Comparison of ENCODE assay signal across 22 cellular contexts in genomic region chrX:153585827-153586226, GRCh38. TPM values are rescaled to one million over a fixed set of nuclear protein-coding genes. Genes with fewer than 3 reads are reported as not detected.
DNase-seq lines count a peak whose midpoint lies in the region; ATAC-seq lines count a peak whose summit lies in the region.
"Had no signal": no experiment of that assay in that cellular context is flagged by ENCODE, and none has a peak within 500 bp of the region (broad histone marks: within the 10 kb centered on the region; RNA-seq: fewer than 3 reads in every experiment).

No MANE protein-coding gene starts in this region.

- H3K27me3 Mint-ChIP-seq in activated T-cell treated with anti-CD3 and anti-CD28 coated beads, Interleukin-2, amount 50 U/mL, for 72 hours (ENCODE audit: low read depth), result peaks cover 8% of the 10 kb centered on the region
- H3K27me3 Mint-ChIP-seq in stimulated activated naive CD8-positive, alpha-beta T cell treated with anti-CD3 and anti-CD28 coated beads, Interleukin-15, Interleukin-2, amounts not matched to agents 100 ng/mL and 50 ng/mL, for 24 hours, result no peaks in the 10 kb centered on the region
- H3K27me3 Mint-ChIP-seq in central memory CD8-positive, alpha-beta T cell, result no peaks in the 10 kb centered on the region
- H3K27me3 Mint-ChIP-seq in stimulated activated memory B cell treated with anti-CD40 and anti-IgM and Interleukin-4, amounts not matched to agents 10 μg/mL and 1 μg/mL and 100 μg/mL, for 72 hours, result no peaks in the 10 kb centered on the region
- no peaks in the 10 kb centered on the region for H3K27me3 Mint-ChIP-seq in activated T-helper 2 cell treated with anti-CD3 and anti-CD28 coated beads, Interferon-gamma antibody, Interleukin-2, Interleukin-4, amounts not matched to agents 10 μg/mL and 5 μg/mL and 100 μg/mL, durations not matched to agents 14 hours and 24 hours and 36 hours (ENCODE audit: low read depth)
- H3K27me3 Mint-ChIP-seq: CD4-positive, alpha-beta T cell had no signal

- peaks cover 1 to 5% of the 10 kb centered on the region in 2 donors for H3K36me3 Mint-ChIP-seq in activated T-cell treated with anti-CD3 and anti-CD28 coated beads, Interleukin-2, amount 50 U/mL, for 72 hours (ENCODE audit: insufficient read depth in 2 of 2)
- peaks cover 5% of the 10 kb centered on the region for H3K36me3 Mint-ChIP-seq in stimulated activated naive CD8-positive, alpha-beta T cell treated with anti-CD3 and anti-CD28 coated beads, Interleukin-15, Interleukin-2, amounts not matched to agents 100 ng/mL and 50 ng/mL, for 24 hours (ENCODE audit: low read depth)
- peaks cover 15% of the 10 kb centered on the region for H3K36me3 Mint-ChIP-seq in central memory CD8-positive, alpha-beta T cell (ENCODE audit: insufficient read depth)
- peaks cover 31% of the 10 kb centered on the region for H3K36me3 Mint-ChIP-seq in stimulated activated memory B cell treated with anti-CD40 and anti-IgM and Interleukin-4, amounts not matched to agents 10 μg/mL and 1 μg/mL and 100 μg/mL, for 72 hours
- H3K36me3 Mint-ChIP-seq in activated T-helper 2 cell treated with anti-CD3 and anti-CD28 coated beads, Interferon-gamma antibody, Interleukin-2, Interleukin-4, amounts not matched to agents 10 μg/mL and 5 μg/mL and 100 μg/mL, durations not matched to agents 14 hours and 24 hours and 36 hours (ENCODE audit: low read depth), result peaks cover 23% of the 10 kb centered on the region

- intact Hi-C loops in activated T-helper 2 cell treated with anti-CD3 and anti-CD28 coated beads, Interferon-gamma antibody, Interleukin-2, Interleukin-4, amounts not matched to agents 10 μg/mL and 5 μg/mL and 100 μg/mL, durations not matched to agents 14 hours and 24 hours and 36 hours (cut with micrococcal nuclease), result no loop called here

- peak overlapping the region; percentile 73 for H3K27ac Mint-ChIP-seq in activated T-cell treated with anti-CD3 and anti-CD28 coated beads, Interleukin-2, amount 50 U/mL, for 72 hours
- peak overlapping the region; percentile 28 for H3K27ac Mint-ChIP-seq in stimulated activated naive CD8-positive, alpha-beta T cell treated with anti-CD3 and anti-CD28 coated beads, Interleukin-15, Interleukin-2, amounts not matched to agents 100 ng/mL and 50 ng/mL, for 24 hours
- H3K27ac Mint-ChIP-seq in central memory CD8-positive, alpha-beta T cell (ENCODE audit: low read depth), result peak overlapping the region; percentile 46
- H3K27ac Mint-ChIP-seq in stimulated activated memory B cell treated with anti-CD40 and anti-IgM and Interleukin-4, amounts not matched to agents 10 μg/mL and 1 μg/mL and 100 μg/mL, for 72 hours, result peak overlapping the region; percentile 61
- no peak overlapping the region for H3K27ac Mint-ChIP-seq in activated T-helper 2 cell treated with anti-CD3 and anti-CD28 coated beads, Interferon-gamma antibody, Interleukin-2, Interleukin-4, amounts not matched to agents 10 μg/mL and 5 μg/mL and 100 μg/mL, durations not matched to agents 14 hours and 24 hours and 36 hours
- H3K27ac Mint-ChIP-seq: CD4-positive, alpha-beta T cell had no signal

- no peak overlapping the region for H3K4me3 Mint-ChIP-seq in activated T-cell treated with anti-CD3 and anti-CD28 coated beads, Interleukin-2, amount 50 U/mL, for 72 hours
- no peak overlapping the region for H3K4me3 Mint-ChIP-seq in stimulated activated naive CD8-positive, alpha-beta T cell treated with anti-CD3 and anti-CD28 coated beads, Interleukin-15, Interleukin-2, amounts not matched to agents 100 ng/mL and 50 ng/mL, for 24 hours
- H3K4me3 Mint-ChIP-seq in central memory CD8-positive, alpha-beta T cell, result no peak overlapping the region
- no peak overlapping the region for H3K4me3 Mint-ChIP-seq in stimulated activated memory B cell treated with anti-CD40 and anti-IgM and Interleukin-4, amounts not matched to agents 10 μg/mL and 1 μg/mL and 100 μg/mL, for 72 hours
- H3K4me3 Mint-ChIP-seq in activated T-helper 2 cell treated with anti-CD3 and anti-CD28 coated beads, Interferon-gamma antibody, Interleukin-2, Interleukin-4, amounts not matched to agents 10 μg/mL and 5 μg/mL and 100 μg/mL, durations not matched to agents 14 hours and 24 hours and 36 hours (ENCODE audit: low read depth), result no peak overlapping the region
- H3K4me3 Mint-ChIP-seq: CD14-positive monocyte; CD4-positive, alpha-beta T cell had no signal

- peaks cover 8% of the 10 kb centered on the region for H3K4me1 Mint-ChIP-seq in activated T-cell treated with anti-CD3 and anti-CD28 coated beads, Interleukin-2, amount 50 U/mL, for 72 hours (ENCODE audit: low read depth)
- peaks cover 18% of the 10 kb centered on the region for H3K4me1 Mint-ChIP-seq in stimulated activated naive CD8-positive, alpha-beta T cell treated with anti-CD3 and anti-CD28 coated beads, Interleukin-15, Interleukin-2, amounts not matched to agents 100 ng/mL and 50 ng/mL, for 24 hours (ENCODE audit: low read depth)
- peaks cover 15% of the 10 kb centered on the region for H3K4me1 Mint-ChIP-seq in central memory CD8-positive, alpha-beta T cell
- peaks cover 23% of the 10 kb centered on the region for H3K4me1 Mint-ChIP-seq in stimulated activated memory B cell treated with anti-CD40 and anti-IgM and Interleukin-4, amounts not matched to agents 10 μg/mL and 1 μg/mL and 100 μg/mL, for 72 hours
- peaks cover 10% of the 10 kb centered on the region for H3K4me1 Mint-ChIP-seq in activated T-helper 2 cell treated with anti-CD3 and anti-CD28 coated beads, Interferon-gamma antibody, Interleukin-2, Interleukin-4, amounts not matched to agents 10 μg/mL and 5 μg/mL and 100 μg/mL, durations not matched to agents 14 hours and 24 hours and 36 hours (ENCODE audit: low read depth)

- no peak for DNase-seq in activated T-cell treated with anti-CD3 and anti-CD28 coated beads, Interleukin-2, amount 50 U/mL, for 72 hours
- DNase-seq in activated T-cell treated with anti-CD3 and anti-CD28 coated beads for 4 hours, result no peak
- no peak for DNase-seq in stimulated activated naive CD8-positive, alpha-beta T cell treated with anti-CD3 and anti-CD28 coated beads, Interleukin-15, Interleukin-2, amounts not matched to agents 100 U/mL and 50 U/mL, for 24 hours
- DNase-seq in central memory CD8-positive, alpha-beta T cell (ENCODE audit: low spot score in 2 of 2), result no peak
- no peak for DNase-seq in activated T-helper 2 cell treated with anti-CD3 and anti-CD28 coated beads, Interferon-gamma antibody, Interleukin-2, Interleukin-4, amounts not matched to agents 10 μg/mL and 5 μg/mL and 100 μg/mL, durations not matched to agents 14 hours and 24 hours and 36 hours (ENCODE audit: low spot score)
- DNase-seq: ACHN; AML-193; BE2C; CD4-positive, alpha-beta T cell; CD8-positive, alpha-beta memory T cell; DMS 273 treated with DMSO at 0.1 percent for 48 hours; DMS79; EL; GDM1; GM23248; H7; HCEC 1CT had no signal

- no peaks in the 10 kb centered on the region for H3K9me3 Mint-ChIP-seq in activated T-cell treated with anti-CD3 and anti-CD28 coated beads, Interleukin-2, amount 50 U/mL, for 72 hours
- no peaks in the 10 kb centered on the region for H3K9me3 Mint-ChIP-seq in stimulated activated naive CD8-positive, alpha-beta T cell treated with anti-CD3 and anti-CD28 coated beads, Interleukin-15, Interleukin-2, amounts not matched to agents 100 ng/mL and 50 ng/mL, for 24 hours
- H3K9me3 Mint-ChIP-seq in central memory CD8-positive, alpha-beta T cell, result no peaks in the 10 kb centered on the region
- no peaks in the 10 kb centered on the region for H3K9me3 Mint-ChIP-seq in stimulated activated memory B cell treated with anti-CD40 and anti-IgM and Interleukin-4, amounts not matched to agents 10 μg/mL and 1 μg/mL and 100 μg/mL, for 72 hours
- no peaks in the 10 kb centered on the region for H3K9me3 Mint-ChIP-seq in activated T-helper 2 cell treated with anti-CD3 and anti-CD28 coated beads, Interferon-gamma antibody, Interleukin-2, Interleukin-4, amounts not matched to agents 10 μg/mL and 5 μg/mL and 100 μg/mL, durations not matched to agents 14 hours and 24 hours and 36 hours
- H3K9me3 Mint-ChIP-seq: CD4-positive, alpha-beta T cell; CD8-positive, alpha-beta memory T cell had no signal

- no peak for ATAC-seq in activated T-cell treated with anti-CD3 and anti-CD28 coated beads, Interleukin-2, amount 50 U/mL, for 72 hours (replicated peaks in 1 of 2)
- ATAC-seq in stimulated activated naive CD8-positive, alpha-beta T cell treated with anti-CD3 and anti-CD28 coated beads, Interleukin-15, Interleukin-2, amounts not matched to agents 100 U/mL and 50 U/mL, for 24 hours, result no peak
- no peak for ATAC-seq in central memory CD8-positive, alpha-beta T cell (replicated peaks; ENCODE audit: extremely low read depth, poor library complexity, severe bottlenecking)
- no peak for ATAC-seq in stimulated activated memory B cell treated with anti-CD40 and anti-IgM and Interleukin-4, amounts not matched to agents 10 μg/mL and 1 μg/mL and 100 μg/mL, for 72 hours
- no peak for ATAC-seq in HG03354 (IDR thresholded peaks at IDR 0.05; ENCODE audit: poor library complexity, severe bottlenecking, unreplicated experiment)
- ATAC-seq: GM12878 had no signal

RNA-seq across cellular contexts. Expression of gene CCNQ, which starts 13.1 kb away (rescaled TPM):
- total RNA-seq in activated T-cell treated with anti-CD3 and anti-CD28 coated beads, Interleukin-2, amount 50 U/mL, for 72 hours, result 10 to 100 TPM; 16.8 to 20.3 TPM
- 23.6 and 25.3 TPM in 2 replicates for total RNA-seq in activated T-helper 2 cell treated with anti-CD3 and anti-CD28 coated beads, Interferon-gamma antibody, Interleukin-2, Interleukin-4, amounts not matched to agents 10 μg/mL and 5 μg/mL and 100 μg/mL, durations not matched to agents 14 hours and 24 hours and 36 hours
